22 cellular contexts compared by ENCODE assay signal in the genomic region with DNA sequence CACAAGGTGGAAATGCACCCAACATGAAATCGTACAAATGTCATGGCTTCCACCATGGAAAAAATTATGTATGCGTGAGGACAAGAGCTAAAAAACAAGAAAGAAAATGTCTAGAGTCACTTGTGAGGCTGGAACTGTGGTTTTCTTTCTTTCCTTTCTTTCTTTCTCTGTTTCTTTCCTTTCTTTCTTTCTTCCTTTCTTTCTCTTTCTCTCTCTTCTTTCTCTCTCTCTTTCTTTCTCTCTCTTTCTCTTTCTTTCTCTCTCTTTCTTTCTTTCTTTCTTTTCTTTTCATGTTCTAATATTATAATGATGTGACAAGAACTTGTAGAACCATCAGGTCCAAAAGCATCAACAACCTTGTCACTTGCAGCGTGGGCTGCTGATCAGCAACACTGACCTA. TPM values are rescaled to one million over a fixed set of nuclear protein-coding genes. Genes with fewer than 3 reads are reported as not detected.
DNase-seq lines count a peak whose midpoint lies in the region; ATAC-seq, FAIRE-seq and TF ChIP-seq lines count a peak whose summit lies in the region.
"Had no signal": no experiment of that assay in that cellular context is flagged by ENCODE, and none has a peak within 500 bp of the region (broad histone marks: within the 10 kb centered on the region; RNA-seq: fewer than 3 reads in every experiment).

No MANE protein-coding gene starts in this region.

- H3K27ac Mint-ChIP-seq in activated T-helper 2 cell treated with anti-CD3 and anti-CD28 coated beads, Interferon-gamma antibody, Interleukin-2, Interleukin-4, amounts not matched to agents 10 μg/mL and 5 μg/mL and 100 μg/mL, durations not matched to agents 14 hours and 24 hours and 36 hours, result no peak overlapping the region
- H3K27ac Mint-ChIP-seq in mesothelial cell of epicardium, result no peak overlapping the region
- H3K27ac Mint-ChIP-seq: activated CD4-positive, alpha-beta T cell treated with anti-CD3 and anti-CD28 coated beads, Interleukin-2, amount 10 ng/mL, durations not matched to agents 7 days and 5 days; T-helper 2 cell treated with Interferon-gamma antibody and Interleukin-4, amounts not matched to agents 5 μg/mL and 100 μg/mL, for 36 hours had no signal

- H3K27me3 ChIP-seq in BLaER1 treated with 17β-estradiol and CSF1 and Interleukin-3, amounts not matched to agents 10 nM and 100 nM, result peaks cover 0 to 29% (median 24%) of the 10 kb centered on the region in 11 experiments; a peak in 19 of 22 replicates

- H3K4me3 Mint-ChIP-seq in activated T-helper 2 cell treated with anti-CD3 and anti-CD28 coated beads, Interferon-gamma antibody, Interleukin-2, Interleukin-4, amounts not matched to agents 10 μg/mL and 5 μg/mL and 100 μg/mL, durations not matched to agents 14 hours and 24 hours and 36 hours (ENCODE audit: low read depth), result peak overlapping the region; percentile 3
- peak overlapping the region; percentile 77 for H3K4me3 Mint-ChIP-seq in mesothelial cell of epicardium

- intact Hi-C loops in activated T-helper 2 cell treated with anti-CD3 and anti-CD28 coated beads, Interferon-gamma antibody, Interleukin-2, Interleukin-4, amounts not matched to agents 10 μg/mL and 5 μg/mL and 100 μg/mL, durations not matched to agents 14 hours and 24 hours and 36 hours (cut with micrococcal nuclease), result no loop called here

- no peaks in the 10 kb centered on the region for H4K20me1 ChIP-seq in BLaER1 treated with 17β-estradiol and CSF1 and Interleukin-3, amounts not matched to agents 10 nM and 100 nM
- H4K20me1 ChIP-seq: BLaER1 had no signal

- ATAC-seq in HG02642 (IDR thresholded peaks at IDR 0.05; ENCODE audit: poor library complexity, unreplicated experiment), result no peak
- ATAC-seq: gastroesophageal sphincter, HCT116 had no signal

- peaks cover 25% of the 10 kb centered on the region for H3K4me1 Mint-ChIP-seq in activated T-helper 2 cell treated with anti-CD3 and anti-CD28 coated beads, Interferon-gamma antibody, Interleukin-2, Interleukin-4, amounts not matched to agents 10 μg/mL and 5 μg/mL and 100 μg/mL, durations not matched to agents 14 hours and 24 hours and 36 hours (ENCODE audit: low read depth)
- peaks cover 34% of the 10 kb centered on the region for H3K4me1 Mint-ChIP-seq in mesothelial cell of epicardium

- H3K9ac ChIP-seq in BLaER1 treated with 17β-estradiol and CSF1 and Interleukin-3, amounts not matched to agents 10 nM and 100 nM, result peak overlapping the region in 2 of 11 experiments; percentile 55 to 67; a peak in 2 of 22 replicates
- H3K9ac ChIP-seq: BLaER1, KMS-11, parathyroid adenoma had no signal

- peaks cover 3% of the 10 kb centered on the region for H3K36me3 Mint-ChIP-seq in activated T-helper 2 cell treated with anti-CD3 and anti-CD28 coated beads, Interferon-gamma antibody, Interleukin-2, Interleukin-4, amounts not matched to agents 10 μg/mL and 5 μg/mL and 100 μg/mL, durations not matched to agents 14 hours and 24 hours and 36 hours (ENCODE audit: low read depth)
- no peaks in the 10 kb centered on the region for H3K36me3 Mint-ChIP-seq in mesothelial cell of epicardium

- no peaks in the 10 kb centered on the region for H3K9me3 Mint-ChIP-seq in activated T-helper 2 cell treated with anti-CD3 and anti-CD28 coated beads, Interferon-gamma antibody, Interleukin-2, Interleukin-4, amounts not matched to agents 10 μg/mL and 5 μg/mL and 100 μg/mL, durations not matched to agents 14 hours and 24 hours and 36 hours
- no peaks in the 10 kb centered on the region for H3K9me3 Mint-ChIP-seq in mesothelial cell of epicardium
- H3K9me3 Mint-ChIP-seq: activated CD4-positive, alpha-beta T cell treated with anti-CD3 and anti-CD28 coated beads, Interleukin-2, amount 10 ng/mL, durations not matched to agents 7 days and 5 days; T-helper 2 cell treated with Interferon-gamma antibody and Interleukin-4, amounts not matched to agents 5 μg/mL and 100 μg/mL, for 36 hours had no signal

- peaks cover 0 to 7% (median 0%) of the 10 kb centered on the region in 11 experiments; a peak in 4 of 22 replicates for H3K9me3 ChIP-seq in BLaER1 treated with 17β-estradiol and CSF1 and Interleukin-3, amounts not matched to agents 10 nM and 100 nM (replicated peaks in 1 of 11)
- no peaks in the 10 kb centered on the region for H3K9me3 ChIP-seq in HEK293 (ENCODE audit: control insufficient read depth, insufficient read depth, low read depth, low read length)
- H3K9me3 ChIP-seq: gastroesophageal sphincter, suprapubic skin had no signal

- H3K4me2 ChIP-seq in BLaER1 treated with 17β-estradiol and CSF1 and Interleukin-3, amounts not matched to agents 10 nM and 100 nM, result peak overlapping the region in 8 of 11 experiments; percentile 61 to 75 (median 68); a peak in 15 of 22 replicates
- H3K4me2 ChIP-seq: KMS-11 had no signal

- no peak for TF ChIP-seq CTCF in HEK293 (tag by site-specific recombination; IDR thresholded peaks at IDR 0.05)
- TF ChIP-seq CTCF in mesothelial cell of epicardium (IDR thresholded peaks at IDR 0.05; ENCODE audit: unreplicated experiment), result no peak

- H3K36me3 ChIP-seq in BLaER1 treated with 17β-estradiol and CSF1 and Interleukin-3, amounts not matched to agents 10 nM and 100 nM, result no peaks in the 10 kb centered on the region
- no peaks in the 10 kb centered on the region for H3K36me3 ChIP-seq in HEK293 (ENCODE audit: control insufficient read depth in 2 of 2, insufficient read depth in 1 of 2, low read length in 2 of 2)
- H3K36me3 ChIP-seq: BLaER1, cardiac muscle cell, gastroesophageal sphincter, suprapubic skin had no signal

- no peak for FAIRE-seq in frontal cortex (lab: Jason Lieb, UNC)
- FAIRE-seq: endometrium had no signal

- peak overlapping the region in 5 of 10 experiments; percentile 53 to 66 (median 59); a peak in 10 of 20 replicates for H3K4me3 ChIP-seq in BLaER1 treated with 17β-estradiol and CSF1 and Interleukin-3, amounts not matched to agents 10 nM and 100 nM
- no peak overlapping the region for H3K4me3 ChIP-seq in HEK293 (ENCODE audit: low read depth, low read length)
- H3K4me3 ChIP-seq: cardiac muscle cell had no signal

- POLR2A ChIA-PET in HEK293 (lab: Yijun Ruan, JAX), result no interaction called here

- CTCF ChIA-PET in HEK293 (lab: Yijun Ruan, JAX), result interaction anchor here (0.5 to 1.4 kb wide), 2 partner anchors 40 to 41 kb away, joined by 3 to 6 read pairs; no protein-coding TSS in a partner anchor

- H3K27me3 Mint-ChIP-seq in activated T-helper 2 cell treated with anti-CD3 and anti-CD28 coated beads, Interferon-gamma antibody, Interleukin-2, Interleukin-4, amounts not matched to agents 10 μg/mL and 5 μg/mL and 100 μg/mL, durations not matched to agents 14 hours and 24 hours and 36 hours (ENCODE audit: low read depth), result peaks cover 37% of the 10 kb centered on the region
- no peaks in the 10 kb centered on the region for H3K27me3 Mint-ChIP-seq in mesothelial cell of epicardium (ENCODE audit: low read depth)

- H3K4me1 ChIP-seq in BLaER1 treated with 17β-estradiol and CSF1 and Interleukin-3, amounts not matched to agents 10 nM and 100 nM, result peaks cover 9 to 28% (median 15%) of the 10 kb centered on the region in 10 experiments; a peak in 19 of 20 replicates
- peaks cover 5% of the 10 kb centered on the region; the same call in 1 of the 2 replicates for H3K4me1 ChIP-seq in HEK293 (ENCODE audit: control insufficient read depth, insufficient read depth, low read length)
- H3K4me1 ChIP-seq: parathyroid adenoma had no signal

- no peak for DNase-seq in activated T-helper 2 cell treated with anti-CD3 and anti-CD28 coated beads, Interferon-gamma antibody, Interleukin-2, Interleukin-4, amounts not matched to agents 10 μg/mL and 5 μg/mL and 100 μg/mL, durations not matched to agents 14 hours and 24 hours and 36 hours (ENCODE audit: low spot score)
- no peak for DNase-seq in mesothelial cell of epicardium (ENCODE audit: low spot score in 2 of 2, unreplicated experiment in 2 of 2)
- no peak for DNase-seq in GM19240 (ENCODE audit: insufficient read length, low spot score)
- DNase-seq in frontal cortex (ENCODE audit: low spot score in 2 of 2), result no peak
- no peak for DNase-seq in central memory CD4-positive, alpha-beta T cell
- DNase-seq: activated CD4-positive, alpha-beta T cell treated with anti-CD3 and anti-CD28 coated beads, Interleukin-2, amount 10 ng/mL, durations not matched to agents 7 days and 5 days; DND-41; NCI-H1436; NCI-H524 treated with DMSO at 0.1 percent for 48 hours had no signal

- H3K27ac ChIP-seq in BLaER1 treated with 17β-estradiol and CSF1 and Interleukin-3, amounts not matched to agents 10 nM and 100 nM, result no peak overlapping the region
- H3K27ac ChIP-seq in HEK293 (ENCODE audit: extremely low read depth, low read depth, low read length), result no peak overlapping the region
- H3K27ac ChIP-seq: BLaER1, cardiac muscle cell, gastroesophageal sphincter, KMS-11, parathyroid adenoma, RWPE1, suprapubic skin had no signal

TF ChIP-seq in HEK293, 187 proteins besides CTCF, POLR2A, EP300 and RAD21:
- TF ChIP-seq ZNF366 (tag by site-specific recombination; conservative IDR thresholded peaks at IDR 0.05), result peak; percentile 56
- no peak for TF ChIP-seq KLF7 (tag by site-specific recombination; IDR thresholded peaks at IDR 0.05; ENCODE audit: borderline replicate concordance)
- TF ChIP-seq PRDM1 (tag by site-specific recombination; IDR thresholded peaks at IDR 0.05), result peak; percentile 87
- TF ChIP-seq REPIN1 (tag by site-specific recombination; IDR thresholded peaks at IDR 0.05; ENCODE audit: low read depth), result no peak
- TF ChIP-seq ZNF548 (tag by site-specific recombination; IDR thresholded peaks at IDR 0.05), result no peak

RNA-seq across cellular contexts. Expression of gene ZNF311, which starts 28.4 kb away (rescaled TPM):
- 0.59 and 0.87 TPM in 2 replicates for total RNA-seq in activated T-helper 2 cell treated with anti-CD3 and anti-CD28 coated beads, Interferon-gamma antibody, Interleukin-2, Interleukin-4, amounts not matched to agents 10 μg/mL and 5 μg/mL and 100 μg/mL, durations not matched to agents 14 hours and 24 hours and 36 hours
- 2.1 to 2.6 TPM (median 2.3 TPM) in 3 replicates for total RNA-seq in mesothelial cell of epicardium
- total RNA-seq in frontal cortex, result 6.9 TPM

RNA-seq across cellular contexts. Expression of gene TRIM27, which starts 52.9 kb away (rescaled TPM):
- total RNA-seq in activated T-helper 2 cell treated with anti-CD3 and anti-CD28 coated beads, Interferon-gamma antibody, Interleukin-2, Interleukin-4, amounts not matched to agents 10 μg/mL and 5 μg/mL and 100 μg/mL, durations not matched to agents 14 hours and 24 hours and 36 hours, result 64.4 and 69.6 TPM in 2 replicates
- 75.7 to 77.0 TPM (median 76.1 TPM) in 3 replicates for total RNA-seq in mesothelial cell of epicardium
- 75.8 TPM for total RNA-seq in frontal cortex
